In genomic region chr4:85815796-85816459, GRCh38 we compare ENCODE assay signal across 18 cellular contexts.
DNase-seq lines count a peak whose midpoint lies in the region; ATAC-seq and TF ChIP-seq lines count a peak whose summit lies in the region.
"Had no signal": no experiment of that assay in that cellular context is flagged by ENCODE, and none has a peak within 500 bp of the region (broad histone marks: within the 10 kb centered on the region; RNA-seq: fewer than 3 reads in every experiment).

No MANE protein-coding gene starts in this region.

- no peak for TF ChIP-seq CTCF in activated CD8-positive, alpha-beta T cell treated with anti-CD3 and anti-CD28 coated beads for 36 hours (IDR thresholded peaks at IDR 0.05)
- TF ChIP-seq CTCF in brain microvascular endothelial cell (IDR thresholded peaks at IDR 0.05; ENCODE audit: low read depth, low read length, missing control alignments), result no peak
- no peak for TF ChIP-seq CTCF in RWPE1 (conservative IDR thresholded peaks at IDR 0.05; ENCODE audit: low read depth)

- in situ Hi-C loops in brain microvascular endothelial cell (cut with HindIII; ENCODE audit: low pct_ligation_motif_present, low sequenced_read_pairs), result no loop called here

- H3K27me3 Mint-ChIP-seq in activated CD8-positive, alpha-beta T cell treated with anti-CD3 and anti-CD28 coated beads for 36 hours, result no peaks in the 10 kb centered on the region
- no peaks in the 10 kb centered on the region for H3K27me3 Mint-ChIP-seq in activated CD8-positive, alpha-beta T cell treated with anti-CD3 and anti-CD28 coated beads, Interleukin-2, amount 10 ng/mL, durations not matched to agents 7 days and 5 days (ENCODE audit: low read depth)
- H3K27me3 Mint-ChIP-seq in stimulated activated naive CD8-positive, alpha-beta T cell treated with anti-CD3 and anti-CD28 coated beads, Interleukin-15, amount 100 ng/mL, for 72 hours, result no peaks in the 10 kb centered on the region
- H3K27me3 Mint-ChIP-seq in stimulated activated naive CD8-positive, alpha-beta T cell treated with anti-CD3 and anti-CD28 coated beads, Interleukin-15, Interleukin-2, amounts not matched to agents 100 ng/mL and 50 ng/mL, for 24 hours, result no peaks in the 10 kb centered on the region
- H3K27me3 Mint-ChIP-seq: B cell had no signal

- no peaks in the 10 kb centered on the region for H3K36me3 Mint-ChIP-seq in activated CD8-positive, alpha-beta T cell treated with anti-CD3 and anti-CD28 coated beads for 36 hours (ENCODE audit: low read depth)
- no peaks in the 10 kb centered on the region for H3K36me3 Mint-ChIP-seq in activated CD8-positive, alpha-beta T cell treated with anti-CD3 and anti-CD28 coated beads, Interleukin-2, amount 10 ng/mL, durations not matched to agents 7 days and 5 days (ENCODE audit: low read depth)
- no peaks in the 10 kb centered on the region for H3K36me3 Mint-ChIP-seq in stimulated activated naive CD8-positive, alpha-beta T cell treated with anti-CD3 and anti-CD28 coated beads, Interleukin-15, Interleukin-2, amounts not matched to agents 100 ng/mL and 50 ng/mL, for 24 hours (ENCODE audit: low read depth)
- H3K36me3 Mint-ChIP-seq: CD8-positive, alpha-beta T cell had no signal

- no peak overlapping the region for H3K4me3 Mint-ChIP-seq in activated CD8-positive, alpha-beta T cell treated with anti-CD3 and anti-CD28 coated beads for 36 hours
- H3K4me3 Mint-ChIP-seq in activated CD8-positive, alpha-beta T cell treated with anti-CD3 and anti-CD28 coated beads, Interleukin-2, amount 10 ng/mL, durations not matched to agents 7 days and 5 days, result no peak overlapping the region
- H3K4me3 Mint-ChIP-seq in stimulated activated naive CD8-positive, alpha-beta T cell treated with anti-CD3 and anti-CD28 coated beads, Interleukin-15, amount 100 ng/mL, for 72 hours, result no peak overlapping the region
- no peak overlapping the region for H3K4me3 Mint-ChIP-seq in stimulated activated naive CD8-positive, alpha-beta T cell treated with anti-CD3 and anti-CD28 coated beads, Interleukin-15, Interleukin-2, amounts not matched to agents 100 ng/mL and 50 ng/mL, for 24 hours
- H3K4me3 Mint-ChIP-seq: B cell; CD8-positive, alpha-beta T cell had no signal

- POLR2A ChIA-PET in activated CD8-positive, alpha-beta T cell treated with anti-CD3 and anti-CD28 coated beads for 36 hours (lab: Charles Lee), result no interaction called here
- POLR2A ChIA-PET in activated CD8-positive, alpha-beta T cell treated with anti-CD3 and anti-CD28 coated beads, Interleukin-2, amount 10 ng/mL, durations not matched to agents 7 days and 5 days (lab: Charles Lee), result no interaction called here
- POLR2A ChIA-PET in RWPE1 (lab: Yijun Ruan, JAX; ENCODE audit: low non-redundant PET), result no interaction called here

- no peaks in the 10 kb centered on the region for H3K36me3 ChIP-seq in brain microvascular endothelial cell (replicated peaks)
- H3K36me3 ChIP-seq: BLaER1 treated with 17β-estradiol and CSF1 and Interleukin-3, amounts not matched to agents 10 nM and 100 nM; HAP-1 had no signal

- CTCF ChIA-PET in activated CD8-positive, alpha-beta T cell treated with anti-CD3 and anti-CD28 coated beads for 36 hours (lab: Charles Lee), result no interaction called here
- CTCF ChIA-PET in activated CD8-positive, alpha-beta T cell treated with anti-CD3 and anti-CD28 coated beads, Interleukin-2, amount 10 ng/mL, durations not matched to agents 7 days and 5 days (lab: Charles Lee), result no interaction called here
- CTCF ChIA-PET in RWPE1 (lab: Yijun Ruan, JAX), result no interaction called here

- intact Hi-C loops in activated CD8-positive, alpha-beta T cell treated with anti-CD3 and anti-CD28 coated beads for 36 hours (cut with micrococcal nuclease), result no loop called here

- H3K27me3 ChIP-seq in brain microvascular endothelial cell (replicated peaks), result no peaks in the 10 kb centered on the region
- H3K27me3 ChIP-seq: BLaER1 treated with 17β-estradiol and CSF1 and Interleukin-3, amounts not matched to agents 10 nM and 100 nM had no signal

- no peak overlapping the region for H3K4me3 ChIP-seq in brain microvascular endothelial cell (ENCODE audit: low read depth, low read length)
- H3K4me3 ChIP-seq: BLaER1 treated with 17β-estradiol and CSF1 and Interleukin-3, amounts not matched to agents 10 nM and 100 nM; GM23248; HAP-1 had no signal

- peaks cover 5% of the 10 kb centered on the region for H3K4me1 Mint-ChIP-seq in activated CD8-positive, alpha-beta T cell treated with anti-CD3 and anti-CD28 coated beads for 36 hours (ENCODE audit: low read depth)
- no peaks in the 10 kb centered on the region for H3K4me1 Mint-ChIP-seq in activated CD8-positive, alpha-beta T cell treated with anti-CD3 and anti-CD28 coated beads, Interleukin-2, amount 10 ng/mL, durations not matched to agents 7 days and 5 days (ENCODE audit: low read depth)
- H3K4me1 Mint-ChIP-seq in stimulated activated naive CD8-positive, alpha-beta T cell treated with anti-CD3 and anti-CD28 coated beads, Interleukin-15, amount 100 ng/mL, for 72 hours, result peaks cover 8% of the 10 kb centered on the region
- peaks cover 9% of the 10 kb centered on the region for H3K4me1 Mint-ChIP-seq in stimulated activated naive CD8-positive, alpha-beta T cell treated with anti-CD3 and anti-CD28 coated beads, Interleukin-15, Interleukin-2, amounts not matched to agents 100 ng/mL and 50 ng/mL, for 24 hours (ENCODE audit: low read depth)

- peaks cover 12% of the 10 kb centered on the region for H3K9me3 Mint-ChIP-seq in activated CD8-positive, alpha-beta T cell treated with anti-CD3 and anti-CD28 coated beads for 36 hours
- H3K9me3 Mint-ChIP-seq in activated CD8-positive, alpha-beta T cell treated with anti-CD3 and anti-CD28 coated beads, Interleukin-2, amount 10 ng/mL, durations not matched to agents 7 days and 5 days (ENCODE audit: insufficient read depth), result no peaks in the 10 kb centered on the region
- H3K9me3 Mint-ChIP-seq in stimulated activated naive CD8-positive, alpha-beta T cell treated with anti-CD3 and anti-CD28 coated beads, Interleukin-15, amount 100 ng/mL, for 72 hours, result peaks cover 0 to 19% of the 10 kb centered on the region in 2 donors
- peaks cover 5% of the 10 kb centered on the region for H3K9me3 Mint-ChIP-seq in stimulated activated naive CD8-positive, alpha-beta T cell treated with anti-CD3 and anti-CD28 coated beads, Interleukin-15, Interleukin-2, amounts not matched to agents 100 ng/mL and 50 ng/mL, for 24 hours

- peak; percentile 3 for DNase-seq in activated CD8-positive, alpha-beta T cell treated with anti-CD3 and anti-CD28 coated beads for 36 hours
- DNase-seq in activated CD8-positive, alpha-beta T cell treated with anti-CD3 and anti-CD28 coated beads, Interleukin-2, amount 10 ng/mL, durations not matched to agents 7 days and 5 days, result no peak
- no peak for DNase-seq in stimulated activated naive CD8-positive, alpha-beta T cell treated with anti-CD3 and anti-CD28 coated beads, Interleukin-15, Interleukin-2, amounts not matched to agents 100 U/mL and 50 U/mL, for 24 hours
- DNase-seq in stimulated activated naive CD8-positive, alpha-beta T cell treated with anti-CD3 and anti-CD28 coated beads, Interleukin-15, amount 100 ng/mL, for 72 hours, result no peak
- DNase-seq in brain microvascular endothelial cell (peak; percentile 67), RWPE1 (ENCODE audit: low spot score) (no peak)
- DNase-seq: 8988T; Calu3; CD8-positive, alpha-beta T cell; DMS79 treated with DMSO at 0.1 percent for 48 hours; GF-D8; GM23248; IMR-90 had no signal

- H3K27ac ChIP-seq in brain microvascular endothelial cell, result no peak overlapping the region
- H3K27ac ChIP-seq in RWPE1, result no peak overlapping the region
- H3K27ac ChIP-seq: BLaER1 treated with 17β-estradiol and CSF1 and Interleukin-3, amounts not matched to agents 10 nM and 100 nM; GM23248 had no signal

- peak overlapping the region; percentile 55 for H3K27ac Mint-ChIP-seq in activated CD8-positive, alpha-beta T cell treated with anti-CD3 and anti-CD28 coated beads for 36 hours
- no peak overlapping the region for H3K27ac Mint-ChIP-seq in activated CD8-positive, alpha-beta T cell treated with anti-CD3 and anti-CD28 coated beads, Interleukin-2, amount 10 ng/mL, durations not matched to agents 7 days and 5 days
- H3K27ac Mint-ChIP-seq in stimulated activated naive CD8-positive, alpha-beta T cell treated with anti-CD3 and anti-CD28 coated beads, Interleukin-15, amount 100 ng/mL, for 72 hours, result peak overlapping the region in 1 of 2 donors; percentile 45
- H3K27ac Mint-ChIP-seq in stimulated activated naive CD8-positive, alpha-beta T cell treated with anti-CD3 and anti-CD28 coated beads, Interleukin-15, Interleukin-2, amounts not matched to agents 100 ng/mL and 50 ng/mL, for 24 hours, result peak overlapping the region; percentile 70
- H3K27ac Mint-ChIP-seq: B cell; CD8-positive, alpha-beta T cell had no signal

- ATAC-seq in activated CD8-positive, alpha-beta T cell treated with anti-CD3 and anti-CD28 coated beads for 36 hours, result peak; percentile 69
- ATAC-seq in activated CD8-positive, alpha-beta T cell treated with anti-CD3 and anti-CD28 coated beads, Interleukin-2, amount 10 ng/mL, durations not matched to agents 7 days and 5 days, result no peak
- peak; percentile 66 for ATAC-seq in stimulated activated naive CD8-positive, alpha-beta T cell treated with anti-CD3 and anti-CD28 coated beads, Interleukin-15, Interleukin-2, amounts not matched to agents 100 U/mL and 50 U/mL, for 24 hours
- ATAC-seq in stimulated activated naive CD8-positive, alpha-beta T cell treated with anti-CD3 and anti-CD28 coated beads, Interleukin-15, amount 100 ng/mL, for 72 hours, result no peak
- no peak for ATAC-seq in HG03159 (IDR thresholded peaks at IDR 0.05; ENCODE audit: unreplicated experiment)
- ATAC-seq: CD8-positive, alpha-beta T cell had no signal

Comparison
In these comparisons a context has a peak if more than half of its experiments do, and no peak if none do; other contexts are left out.
1. ATAC-seq: peak in activated CD8-positive, alpha-beta T cell treated with anti-CD3 and anti-CD28 coated beads for 36 hours (single experiment) and stimulated activated naive CD8-positive, alpha-beta T cell treated with anti-CD3 and anti-CD28 coated beads, Interleukin-15, Interleukin-2, amounts not matched to agents 100 U/mL and 50 U/mL, for 24 hours (single experiment); none in activated CD8-positive, alpha-beta T cell treated with anti-CD3 and anti-CD28 coated beads, Interleukin-2, amount 10 ng/mL, durations not matched to agents 7 days and 5 days (single experiment), stimulated activated naive CD8-positive, alpha-beta T cell treated with anti-CD3 and anti-CD28 coated beads, Interleukin-15, amount 100 ng/mL, for 72 hours (single experiment) and HG03159 (single experiment).
2. DNase-seq: peak in activated CD8-positive, alpha-beta T cell treated with anti-CD3 and anti-CD28 coated beads for 36 hours (single experiment) and brain microvascular endothelial cell (single experiment); none in activated CD8-positive, alpha-beta T cell treated with anti-CD3 and anti-CD28 coated beads, Interleukin-2, amount 10 ng/mL, durations not matched to agents 7 days and 5 days (single experiment), stimulated activated naive CD8-positive, alpha-beta T cell treated with anti-CD3 and anti-CD28 coated beads, Interleukin-15, Interleukin-2, amounts not matched to agents 100 U/mL and 50 U/mL, for 24 hours (single experiment), stimulated activated naive CD8-positive, alpha-beta T cell treated with anti-CD3 and anti-CD28 coated beads, Interleukin-15, amount 100 ng/mL, for 72 hours (0 of 2) and RWPE1 (single experiment).